10 cellular contexts compared by ENCODE assay signal in the genomic region with DNA sequence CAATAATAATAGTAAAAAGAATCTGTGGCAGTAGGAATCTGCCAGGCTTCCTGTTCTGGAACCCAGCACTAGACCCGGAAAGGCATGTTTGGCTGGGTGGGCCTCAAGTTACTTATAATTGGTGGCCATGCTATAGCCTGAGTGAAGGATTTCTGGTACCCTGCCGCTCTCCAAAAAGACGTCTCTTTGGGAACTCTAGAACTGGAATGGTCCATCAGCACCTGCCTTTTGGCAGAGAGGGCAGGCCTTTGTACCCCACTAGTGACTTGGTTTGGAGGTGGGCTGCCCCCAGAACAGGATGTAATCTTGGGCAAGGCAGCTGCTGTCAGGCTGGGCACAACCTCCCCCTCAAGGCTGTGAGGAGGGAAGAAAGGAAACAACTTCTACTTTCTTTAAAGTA. TPM values are rescaled to one million over a fixed set of nuclear protein-coding genes. Genes with fewer than 3 reads are reported as not detected.
DNase-seq lines count a peak whose midpoint lies in the region; ATAC-seq and TF ChIP-seq lines count a peak whose summit lies in the region.
"Had no signal": no experiment of that assay in that cellular context is flagged by ENCODE, and none has a peak within 500 bp of the region (broad histone marks: within the 10 kb centered on the region; RNA-seq: fewer than 3 reads in every experiment).

No MANE protein-coding gene starts in this region.

- no peak for TF ChIP-seq RAD21 in IMR-90 (IDR thresholded peaks at IDR 0.05; ENCODE audit: low read length)

- no peaks in the 10 kb centered on the region for H3K36me3 ChIP-seq in CD4-positive, alpha-beta memory T cell (ENCODE audit: insufficient read depth, low read length)
- H3K36me3 ChIP-seq in IMR-90 (ENCODE audit: control insufficient read depth, insufficient read depth, low read length), result peaks cover 21% of the 10 kb centered on the region
- H3K36me3 ChIP-seq in neural progenitor cell, result no peaks in the 10 kb centered on the region

- POLR2A ChIA-PET in CD4-positive, alpha-beta memory T cell (lab: Charles Lee; ENCODE audit: partially characterized antibody), result interaction anchor here (1.3 to 4.1 kb wide), 6 partner anchors 8 to 112 kb away, joined by 4 to 86 read pairs (median 18); no protein-coding TSS in a partner anchor
- POLR2A ChIA-PET in IMR-90 (lab: Charles Lee; ENCODE audit: unreplicated experiment), result no interaction called here

- H3K27me3 ChIP-seq in CD4-positive, alpha-beta memory T cell (ENCODE audit: insufficient read depth, low read length), result no peaks in the 10 kb centered on the region
- H3K27me3 ChIP-seq in IMR-90 (ENCODE audit: control insufficient read depth, insufficient read depth, low read length) (no peaks in the 10 kb centered on the region), neural progenitor cell (no peaks in the 10 kb centered on the region)

- H3K9me3 ChIP-seq in CD4-positive, alpha-beta memory T cell (ENCODE audit: control insufficient read depth in 1 of 2, low read length in 2 of 2), result no peaks in the 10 kb centered on the region
- no peaks in the 10 kb centered on the region for H3K9me3 ChIP-seq in IMR-90 (ENCODE audit: control insufficient read depth, insufficient read depth, low read length)
- H3K9me3 ChIP-seq in neural progenitor cell (ENCODE audit: low read depth), result no peaks in the 10 kb centered on the region
- H3K9me3 ChIP-seq: lower lobe of right lung had no signal

- H2BK20ac ChIP-seq in IMR-90 (ENCODE audit: low read depth, low read length), result no peak overlapping the region

- dilution Hi-C loops in IMR-90 (cut with HindIII; ENCODE audit: low sequenced_read_pairs, unreplicated experiment), result no loop called here

- H3K27ac ChIP-seq in CD4-positive, alpha-beta memory T cell (ENCODE audit: low read depth, low read length), result no peak overlapping the region
- no peak overlapping the region for H3K27ac ChIP-seq in IMR-90 (ENCODE audit: insufficient read depth, low read length)
- no peak overlapping the region for H3K27ac ChIP-seq in neural progenitor cell

- H2AK5ac ChIP-seq in IMR-90 (ENCODE audit: low read depth, low read length), result no peak overlapping the region

- BruUV-seq in IMR-90 (replicated peaks; lab: Mats Ljungman, UMichigan), result no TSS peak

- H3K4me1 ChIP-seq in CD4-positive, alpha-beta memory T cell (ENCODE audit: insufficient read depth, low read length), result peaks cover 40% of the 10 kb centered on the region
- H3K4me1 ChIP-seq in IMR-90 (ENCODE audit: control insufficient read depth, insufficient read depth, low read length), result peaks cover 13% of the 10 kb centered on the region
- H3K4me1 ChIP-seq in neural progenitor cell, result peaks cover 9% of the 10 kb centered on the region

- H3K4me2 ChIP-seq in IMR-90 (ENCODE audit: low read depth, low read length) (no peak overlapping the region), neural progenitor cell (peak overlapping the region; percentile 90)

- H4K91ac ChIP-seq in IMR-90 (ENCODE audit: insufficient read depth, low read depth, low read length), result no peak overlapping the region

- no peak overlapping the region for H2BK15ac ChIP-seq in IMR-90 (ENCODE audit: low read depth, low read length)

- peaks cover 0 to 7% of the 10 kb centered on the region in 2 donors for H3K36me3 Mint-ChIP-seq in CD4-positive, alpha-beta memory T cell
- no peaks in the 10 kb centered on the region for H3K36me3 Mint-ChIP-seq in activated naive CD8-positive, alpha-beta T cell treated with anti-CD3 and anti-CD28 coated beads for 36 hours
- peaks cover 3% of the 10 kb centered on the region for H3K36me3 Mint-ChIP-seq in neural progenitor cell

- H3K9me1 ChIP-seq in IMR-90 (ENCODE audit: insufficient read depth, low read length), result peaks cover 14% of the 10 kb centered on the region

- H4K20me1 ChIP-seq in IMR-90 (ENCODE audit: insufficient read depth, low read length) (no peaks in the 10 kb centered on the region), neural progenitor cell (ENCODE audit: low read depth) (no peaks in the 10 kb centered on the region)

- H3K4me3 Mint-ChIP-seq in CD4-positive, alpha-beta memory T cell, result peak overlapping the region; percentile 87 to 97 (median 92)
- H3K4me3 Mint-ChIP-seq in activated naive CD8-positive, alpha-beta T cell treated with anti-CD3 and anti-CD28 coated beads for 36 hours, result peak overlapping the region; percentile 91
- H3K4me3 Mint-ChIP-seq in neural progenitor cell, result peak overlapping the region; percentile 95

- no peak overlapping the region for H4K5ac ChIP-seq in IMR-90 (ENCODE audit: low read depth, low read length)

- intact Hi-C loops in CD4-positive, alpha-beta memory T cell (cut with micrococcal nuclease), result loop anchor here (5.0 to 10.0 kb wide), 3 partner anchors 51 to 218 kb away; partner anchors contain the start of genes JMJD6, METTL23 and UBE2O
- intact Hi-C loops in IMR-90 (cut with micrococcal nuclease), result loop anchor here (5.0 kb wide), 1 partner anchor 116 kb away; no protein-coding TSS in a partner anchor

- TF ChIP-seq POLR2A in IMR-90 (IDR thresholded peaks at IDR 0.05; ENCODE audit: low read depth, low read length), result no peak

- H3K79me2 ChIP-seq in neural progenitor cell (ENCODE audit: low read depth), result peaks cover 6% of the 10 kb centered on the region

- no peak overlapping the region for H3K4me3 ChIP-seq in CD4-positive, alpha-beta memory T cell (ENCODE audit: low read length in 2 of 2)
- H3K4me3 ChIP-seq in IMR-90 (ENCODE audit: insufficient read depth, low read depth, low read length) (no peak overlapping the region), neural progenitor cell (no peak overlapping the region)

- H3K9ac ChIP-seq in IMR-90 (ENCODE audit: low read depth, low read length) (no peak overlapping the region), neural progenitor cell (no peak overlapping the region)

- H3K4me1 Mint-ChIP-seq in CD4-positive, alpha-beta memory T cell, result peaks cover 22 to 32% (median 29%) of the 10 kb centered on the region in 4 donors
- H3K4me1 Mint-ChIP-seq in activated naive CD8-positive, alpha-beta T cell treated with anti-CD3 and anti-CD28 coated beads for 36 hours, result peaks cover 32% of the 10 kb centered on the region
- H3K4me1 Mint-ChIP-seq in neural progenitor cell, result peaks cover 21% of the 10 kb centered on the region

- H3K14ac ChIP-seq in IMR-90 (replicated peaks; ENCODE audit: low read depth, low read length), result no peak overlapping the region

- no peaks in the 10 kb centered on the region for H3K27me3 Mint-ChIP-seq in CD4-positive, alpha-beta memory T cell
- no peaks in the 10 kb centered on the region for H3K27me3 Mint-ChIP-seq in activated naive CD8-positive, alpha-beta T cell treated with anti-CD3 and anti-CD28 coated beads for 36 hours
- peaks cover 5% of the 10 kb centered on the region for H3K27me3 Mint-ChIP-seq in neural progenitor cell (ENCODE audit: insufficient read depth, low read depth)

- CTCF ChIA-PET in CD4-positive, alpha-beta memory T cell (lab: Charles Lee; ENCODE audit: partially characterized antibody), result interaction anchor here (0.6 to 2.3 kb wide), 2 partner anchors 11 to 150 kb away, joined by 4 to 5 read pairs; no protein-coding TSS in a partner anchor
- CTCF ChIA-PET in IMR-90 (lab: Yijun Ruan, JAX), result no interaction called here

- H3K56ac ChIP-seq in IMR-90 (ENCODE audit: extremely low read depth, insufficient read depth, low read length), result no peak overlapping the region

- ATAC-seq in IMR-90 (ENCODE audit: low read depth), result no peak
- ATAC-seq in HG02840 (IDR thresholded peaks at IDR 0.05; ENCODE audit: low FRiP score, unreplicated experiment), result no peak
- ATAC-seq in GM19328 (IDR thresholded peaks at IDR 0.05; ENCODE audit: unreplicated experiment), result no peak

- H3F3A ChIP-seq in neural progenitor cell (ENCODE audit: low read depth), result peaks cover 15% of the 10 kb centered on the region

- H3K79me1 ChIP-seq in IMR-90 (ENCODE audit: low read depth in 1 of 2, low read length in 2 of 2), result peaks cover 0 to 37% of the 10 kb centered on the region in 2 experiments; a peak in 2 of 4 replicates

- H2AK9ac ChIP-seq in IMR-90 (replicated peaks; ENCODE audit: low read depth, low read length, poor library complexity), result peak overlapping the region; percentile 23

- DNase-seq in CD4-positive, alpha-beta memory T cell, result no peak
- DNase-seq in IMR-90, result no peak
- DNase-seq in activated naive CD8-positive, alpha-beta T cell treated with anti-CD3 and anti-CD28 coated beads for 36 hours, result no peak
- DNase-seq in neural progenitor cell (ENCODE audit: low spot score), result no peak
- no peak for DNase-seq in NCI-H2107 (lab: John Stamatoyannopoulos, UW)
- DNase-seq: DMS79, Kasumi-1, lower lobe of right lung had no signal

- in situ Hi-C loops in IMR-90 (cut with MboI; ENCODE audit: low sequenced_read_pairs), result no loop called here

- no peak overlapping the region for H3K4ac ChIP-seq in IMR-90 (ENCODE audit: low read depth, low read length)

- peak overlapping the region in 3 of 7 donors; percentile 96 to 98 (median 98) for H3K27ac Mint-ChIP-seq in CD4-positive, alpha-beta memory T cell
- H3K27ac Mint-ChIP-seq in activated naive CD8-positive, alpha-beta T cell treated with anti-CD3 and anti-CD28 coated beads for 36 hours, result no peak overlapping the region
- no peak overlapping the region for H3K27ac Mint-ChIP-seq in neural progenitor cell

- WGBS in IMR-90 (ENCODE audit: extremely low coverage in 2 of 2, insufficient read length in 1 of 2), 2 experiments, result no CpG with 5 or more reads among the region's 3 CpGs

- no peak for TF ChIP-seq CTCF in IMR-90 (conservative IDR thresholded peaks at IDR 0.05; ENCODE audit: low read depth, low read length)
- no peak for TF ChIP-seq CTCF in neural progenitor cell (IDR thresholded peaks at IDR 0.05)

- H3K23ac ChIP-seq in IMR-90 (ENCODE audit: low read depth, low read length), result no peak overlapping the region; the same call in 1 of the 2 replicates

- no peak overlapping the region for H2BK5ac ChIP-seq in IMR-90 (ENCODE audit: low read depth, low read length, poor library complexity, severe bottlenecking)

- H2BK120ac ChIP-seq in IMR-90 (ENCODE audit: low read depth, low read length), result no peak overlapping the region

- no peaks in the 10 kb centered on the region for H3K9me3 Mint-ChIP-seq in CD4-positive, alpha-beta memory T cell
- H3K9me3 Mint-ChIP-seq in activated naive CD8-positive, alpha-beta T cell treated with anti-CD3 and anti-CD28 coated beads for 36 hours, result peaks cover 2% of the 10 kb centered on the region
- H3K9me3 Mint-ChIP-seq in neural progenitor cell, result peaks cover 2% of the 10 kb centered on the region

- no peak overlapping the region for H3K18ac ChIP-seq in IMR-90 (ENCODE audit: low read depth, low read length)

- H2AFZ ChIP-seq in IMR-90 (replicated peaks; ENCODE audit: low read length, poor library complexity), result no peak overlapping the region
- no peak overlapping the region for H2AFZ ChIP-seq in neural progenitor cell (replicated peaks)

- no peak overlapping the region; a peak in 1 of 4 replicates for H4K8ac ChIP-seq in IMR-90 (ENCODE audit: low read depth in 2 of 2, low read length in 2 of 2)

RNA-seq across cellular contexts. Expression of gene ST6GALNAC1, which starts 29.3 kb away (rescaled TPM):
- 10 to 100 TPM; 12.7 to 14.6 TPM for total RNA-seq in CD4-positive, alpha-beta memory T cell
- polyA plus RNA-seq in CD4-positive, alpha-beta memory T cell, result 10 to 100 TPM; 14.3 to 45.8 TPM
- total RNA-seq in IMR-90 (2012; rRNA removed) (not detected in 2 replicates), neural progenitor cell (ENCODE audit: low replicate concordance) (not detected in 2 replicates)
- not detected in 2 replicates for polyA plus RNA-seq in IMR-90 (2012; rRNA removed)
- not detected in 2 replicates for polyA plus RNA-seq in IMR-90 (2012; cell fraction: cytosol; rRNA removed)
- not detected in 2 replicates for polyA plus RNA-seq in IMR-90 (2012; cell fraction: nucleus; rRNA removed; ENCODE audit: low replicate concordance)
- not detected for total RNA-seq in activated naive CD8-positive, alpha-beta T cell treated with anti-CD3 and anti-CD28 coated beads for 36 hours

RNA-seq across cellular contexts. Expression of gene MXRA7, which starts 37.9 kb away (rescaled TPM):
- total RNA-seq in CD4-positive, alpha-beta memory T cell, result 1 to 10 TPM; 6.3 to 9.2 TPM
- polyA plus RNA-seq in CD4-positive, alpha-beta memory T cell, result 10 to 100 TPM in 1 of 2 donors, 1 to 10 TPM in 1; 5.3 to 15.0 TPM
- total RNA-seq in IMR-90 (2012; rRNA removed) (169 and 231 TPM in 2 replicates), neural progenitor cell (ENCODE audit: low replicate concordance) (54.6 and 55.4 TPM in 2 replicates)
- polyA plus RNA-seq in IMR-90 (2012; rRNA removed), result 148 and 168 TPM in 2 replicates
- 104 and 544 TPM in 2 replicates for polyA plus RNA-seq in IMR-90 (2012; cell fraction: cytosol; rRNA removed)
- polyA plus RNA-seq in IMR-90 (2012; cell fraction: nucleus; rRNA removed; ENCODE audit: low replicate concordance), result 20.0 and 91.8 TPM in 2 replicates
- total RNA-seq in activated naive CD8-positive, alpha-beta T cell treated with anti-CD3 and anti-CD28 coated beads for 36 hours, result 10 to 100 TPM; 13.7 to 14.8 TPM

RNA-seq across cellular contexts. Expression of gene JMJD6, which starts 53.5 kb away (rescaled TPM):
- total RNA-seq in CD4-positive, alpha-beta memory T cell, result 10 to 100 TPM; 59.4 to 62.1 TPM
- polyA plus RNA-seq in CD4-positive, alpha-beta memory T cell, result 10 to 100 TPM; 22.1 to 40.7 TPM
- total RNA-seq in IMR-90 (2012; rRNA removed) (24.4 and 31.9 TPM in 2 replicates), neural progenitor cell (ENCODE audit: low replicate concordance) (8.7 and 11.6 TPM in 2 replicates)
- polyA plus RNA-seq in IMR-90 (2012; rRNA removed), result 30.9 and 33.7 TPM in 2 replicates
- 23.6 and 45.5 TPM in 2 replicates for polyA plus RNA-seq in IMR-90 (2012; cell fraction: cytosol; rRNA removed)
- 69.5 and 77.5 TPM in 2 replicates for polyA plus RNA-seq in IMR-90 (2012; cell fraction: nucleus; rRNA removed; ENCODE audit: low replicate concordance)
- 10 to 100 TPM; 54.6 to 55.8 TPM for total RNA-seq in activated naive CD8-positive, alpha-beta T cell treated with anti-CD3 and anti-CD28 coated beads for 36 hours

RNA-seq across cellular contexts. Expression of gene METTL23, which starts 53.7 kb away (rescaled TPM):
- total RNA-seq in CD4-positive, alpha-beta memory T cell, result 10 to 100 TPM; 75.5 to 81.4 TPM
- polyA plus RNA-seq in CD4-positive, alpha-beta memory T cell, result 100 to 1,000 TPM; 134 to 156 TPM
- 18.8 and 19.7 TPM in 2 replicates for total RNA-seq in IMR-90 (2012; rRNA removed)
- polyA plus RNA-seq in IMR-90 (2012; rRNA removed), result 32.1 and 36.5 TPM in 2 replicates
- 21.1 and 22.1 TPM in 2 replicates for polyA plus RNA-seq in IMR-90 (2012; cell fraction: cytosol; rRNA removed)
- 19.5 and 49.1 TPM in 2 replicates for polyA plus RNA-seq in IMR-90 (2012; cell fraction: nucleus; rRNA removed; ENCODE audit: low replicate concordance)
- total RNA-seq in activated naive CD8-positive, alpha-beta T cell treated with anti-CD3 and anti-CD28 coated beads for 36 hours, result 10 to 100 TPM; 30.0 to 30.6 TPM
- 38.1 and 40.4 TPM in 2 replicates for total RNA-seq in neural progenitor cell (ENCODE audit: low replicate concordance)

Comparison
In these comparisons a context has a peak if more than half of its experiments do, and no peak if none do; other contexts are left out.
1. RNA of gene ST6GALNAC1, which starts 29.3 kb away (total RNA-seq): 12.7 to 14.6 TPM in CD4-positive, alpha-beta memory T cell; not detected in IMR-90, not detected in activated naive CD8-positive, alpha-beta T cell treated with anti-CD3 and anti-CD28 coated beads for 36 hours and not detected in neural progenitor cell; every median in the first group is over 10 times any median in the second.
2. Peak in every context shown above with its lines, with median percentiles within 50 percentile points of each other: H3K4me3 Mint-ChIP-seq.